In genomic region chr11:6418199-6418957, GRCh38 we compare ENCODE assay signal across 3 cellular contexts.
TF ChIP-seq lines count a peak whose summit lies in the region.

No MANE protein-coding gene starts in this region.

TF ChIP-seq in GM23338, 12 proteins besides CTCF, POLR2A, EP300 and RAD21 (continues in another document):
- TF ChIP-seq EZH2phosphoT487 (IDR thresholded peaks at IDR 0.05; ENCODE audit: unreplicated experiment), result no peak
- TF ChIP-seq ZNF114 (CRISPR knock-in tag; IDR thresholded peaks at IDR 0.05), result no peak
- TF ChIP-seq NANOG (IDR thresholded peaks at IDR 0.05; ENCODE audit: borderline replicate concordance), result no peak
- TF ChIP-seq ZNF331 (CRISPR knock-in tag; IDR thresholded peaks at IDR 0.05; ENCODE audit: low read depth), result no peak
- no peak for TF ChIP-seq ZNF462 (CRISPR knock-in tag; IDR thresholded peaks at IDR 0.05)

TF ChIP-seq in GM12878, 131 proteins besides CTCF, POLR2A, EP300 and RAD21:
- no peak for TF ChIP-seq PRDM15 (CRISPR knock-in tag; IDR thresholded peaks at IDR 0.05)
- TF ChIP-seq KDM1A (IDR thresholded peaks at IDR 0.05; ENCODE audit: borderline replicate concordance), result no peak
- no peak for TF ChIP-seq ZNF384 (IDR thresholded peaks at IDR 0.05; ENCODE audit: borderline replicate concordance, low read depth, low read length)
- TF ChIP-seq EED (IDR thresholded peaks at IDR 0.05; ENCODE audit: low read depth), result no peak
- TF ChIP-seq MAX (IDR thresholded peaks at IDR 0.05; ENCODE audit: low read depth, low read length), result no peak
- no peak for TF ChIP-seq NBN (IDR thresholded peaks at IDR 0.05)
- no peak for TF ChIP-seq ZNF207 (IDR thresholded peaks at IDR 0.05; ENCODE audit: borderline replicate concordance)

TF ChIP-seq in liver, 16 proteins besides CTCF, POLR2A, EP300 and RAD21:
- TF ChIP-seq HNF4A (conservative IDR thresholded peaks at IDR 0.05) (no peak), ZBTB33 (IDR thresholded peaks at IDR 0.05) (no peak), SP1 (IDR thresholded peaks at IDR 0.05) (no peak), NR2F2 (IDR thresholded peaks at IDR 0.05) (no peak), JUND (IDR thresholded peaks at IDR 0.05) (no peak), ATF3 (IDR thresholded peaks at IDR 0.05) (no peak), FOXA1 (IDR thresholded peaks at IDR 0.05) (no peak), YY1 (IDR thresholded peaks at IDR 0.05) (no peak)
